In genomic region chr9:77838986-77839385, GRCh38 we compare ENCODE assay signal across 19 cellular contexts.
DNase-seq lines count a peak whose midpoint lies in the region; FAIRE-seq and TF ChIP-seq lines count a peak whose summit lies in the region.
"Had no signal": no experiment of that assay in that cellular context is flagged by ENCODE, and none has a peak within 500 bp of the region (broad histone marks: within the 10 kb centered on the region; RNA-seq: fewer than 3 reads in every experiment).

No MANE protein-coding gene starts in this region.

- no peaks in the 10 kb centered on the region for H3K36me3 Mint-ChIP-seq in glutamatergic neuron (ENCODE audit: unreplicated experiment)

- DNase-seq in H54 (ENCODE audit: insufficient read length, low spot score), result no peak
- no peak for DNase-seq in adipocyte (ENCODE audit: low read depth)
- DNase-seq in glutamatergic neuron, result no peak
- DNase-seq in stimulated activated CD4-positive, alpha-beta T cell treated with anti-CD3 and anti-CD28 coated beads, Interleukin-2, amount 100 ng/mL, for 48 hours, result no peak
- DNase-seq in NCI-H2107 (lab: John Stamatoyannopoulos, UW), result no peak
- DNase-seq in NOMO-1 treated with dmso at 0.1 percent for 144 hours (lab: John Stamatoyannopoulos, UW; ENCODE audit: unreplicated experiment), result no peak
- DNase-seq in SHP77 (lab: John Stamatoyannopoulos, UW), result no peak
- DNase-seq: DND-41, GOT3, NCI-H1092, NCI-H146, NCI-H2081, NCI-H510A treated with DMSO at 0.1 percent for 48 hours, Peyer's patch, SHP77 treated with DMSO at 0.1 percent for 48 hours had no signal

- TF ChIP-seq POLR2A in H54 (IDR thresholded peaks at IDR 0.05; ENCODE audit: low read depth, low read length), result no peak

- no peak for TF ChIP-seq CTCF in glutamatergic neuron (IDR thresholded peaks at IDR 0.05; ENCODE audit: partially characterized antibody, unreplicated experiment)

- H3K36me3 ChIP-seq in adipocyte (ENCODE audit: control insufficient read depth, insufficient read depth, low read length, severe bottlenecking), result no peaks in the 10 kb centered on the region
- no peaks in the 10 kb centered on the region for H3K36me3 ChIP-seq in skeletal muscle tissue (ENCODE audit: control insufficient read depth in 3 of 3, insufficient read depth in 3 of 3, low read length in 3 of 3)
- H3K36me3 ChIP-seq: MG63, Peyer's patch had no signal

- H3K27me3 Mint-ChIP-seq in glutamatergic neuron (ENCODE audit: unreplicated experiment), result no peaks in the 10 kb centered on the region

- H3K9me3 ChIP-seq in adipocyte (ENCODE audit: control insufficient read depth, low read length) (no peaks in the 10 kb centered on the region), skeletal muscle tissue (ENCODE audit: control insufficient read depth in 3 of 3, low read length in 3 of 3) (no peaks in the 10 kb centered on the region)
- H3K9me3 ChIP-seq: BLaER1 treated with 17β-estradiol and CSF1 and Interleukin-3, amounts not matched to agents 10 nM and 100 nM; MG63; Peyer's patch had no signal

- H3K27me3 ChIP-seq in adipocyte (replicated peaks; ENCODE audit: control insufficient read depth, insufficient read depth, low read length) (no peaks in the 10 kb centered on the region), skeletal muscle tissue (ENCODE audit: control insufficient read depth in 3 of 3, insufficient read depth in 3 of 3, low read length in 3 of 3) (no peaks in the 10 kb centered on the region)
- H3K27me3 ChIP-seq: BLaER1 treated with 17β-estradiol and CSF1 and Interleukin-3, amounts not matched to agents 10 nM and 100 nM; MG63; Peyer's patch had no signal

- no peak overlapping the region for H3K4me3 Mint-ChIP-seq in glutamatergic neuron (ENCODE audit: unreplicated experiment)

- H3K4me1 ChIP-seq in adipocyte (ENCODE audit: control insufficient read depth, insufficient read depth, low read length) (peaks cover 28% of the 10 kb centered on the region), skeletal muscle tissue (ENCODE audit: control insufficient read depth in 3 of 3, insufficient read depth in 3 of 3, low read length in 3 of 3) (peaks cover 0 to 8% (median 0%) of the 10 kb centered on the region in 3 donors)

- no peak overlapping the region for H3K4me3 ChIP-seq in adipocyte (ENCODE audit: low read length)
- no peak overlapping the region for H3K4me3 ChIP-seq in skeletal muscle tissue (ENCODE audit: low read length in 3 of 3)
- H3K4me3 ChIP-seq: BLaER1 treated with 17β-estradiol and CSF1 and Interleukin-3, amounts not matched to agents 10 nM and 100 nM; MG63; Peyer's patch had no signal

- peak overlapping the region; percentile 62 for H3K27ac Mint-ChIP-seq in glutamatergic neuron (ENCODE audit: unreplicated experiment)

- H3K9me3 Mint-ChIP-seq in glutamatergic neuron (ENCODE audit: unreplicated experiment), result no peaks in the 10 kb centered on the region

- FAIRE-seq in H54 (lab: Jason Lieb, UNC), result peak; percentile 80
- FAIRE-seq: G401.6 had no signal

- peak overlapping the region; percentile 3 for H3K27ac ChIP-seq in skeletal muscle tissue (ENCODE audit: low read depth, low read length)
- H3K27ac ChIP-seq: BLaER1 treated with 17β-estradiol and CSF1 and Interleukin-3, amounts not matched to agents 10 nM and 100 nM had no signal

- peak overlapping the region; percentile 13 for H3K9ac ChIP-seq in adipocyte (ENCODE audit: low read length)
- no peak overlapping the region for H3K9ac ChIP-seq in skeletal muscle tissue (ENCODE audit: low read depth in 1 of 3, low read length in 3 of 3)
- H3K9ac ChIP-seq: BLaER1 treated with 17β-estradiol and CSF1 and Interleukin-3, amounts not matched to agents 10 nM and 100 nM had no signal

- H3K4me1 Mint-ChIP-seq in glutamatergic neuron (ENCODE audit: low read depth, unreplicated experiment), result peaks cover 11% of the 10 kb centered on the region
